1 cellular context compared by ENCODE assay signal in the genomic region with DNA sequence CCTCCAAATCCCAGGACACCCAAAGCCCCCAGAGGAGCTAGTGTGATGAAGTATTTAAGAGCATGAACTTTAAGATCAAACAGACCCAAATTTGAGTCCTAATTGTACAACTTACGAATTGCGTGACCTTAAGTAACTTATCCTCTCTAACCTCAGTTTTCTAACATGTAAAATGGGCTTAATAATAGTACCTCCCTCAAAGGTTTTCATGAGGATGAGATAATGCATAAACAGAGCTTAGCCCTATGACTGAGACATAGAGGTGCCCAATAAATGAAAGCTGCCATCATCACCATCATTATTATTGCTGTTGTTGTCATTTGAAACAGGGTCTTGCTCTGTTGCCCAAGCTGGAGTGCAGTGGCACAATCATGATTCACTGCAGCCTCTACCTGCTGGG.
TF ChIP-seq lines count a peak whose summit lies in the region.

No MANE protein-coding gene starts in this region.

TF ChIP-seq in HepG2, 621 proteins besides CTCF, POLR2A, EP300 and RAD21:
- no peak for TF ChIP-seq MYPOP (CRISPR knock-in tag; IDR thresholded peaks at IDR 0.05)
- TF ChIP-seq ZNF629 (CRISPR knock-in tag; conservative IDR thresholded peaks at IDR 0.05) = peak; percentile 59; the same call in 1 of the 2 replicates
- TF ChIP-seq RXRA (CRISPR knock-in tag; IDR thresholded peaks at IDR 0.05) = no peak
- TF ChIP-seq, protein P1, sequence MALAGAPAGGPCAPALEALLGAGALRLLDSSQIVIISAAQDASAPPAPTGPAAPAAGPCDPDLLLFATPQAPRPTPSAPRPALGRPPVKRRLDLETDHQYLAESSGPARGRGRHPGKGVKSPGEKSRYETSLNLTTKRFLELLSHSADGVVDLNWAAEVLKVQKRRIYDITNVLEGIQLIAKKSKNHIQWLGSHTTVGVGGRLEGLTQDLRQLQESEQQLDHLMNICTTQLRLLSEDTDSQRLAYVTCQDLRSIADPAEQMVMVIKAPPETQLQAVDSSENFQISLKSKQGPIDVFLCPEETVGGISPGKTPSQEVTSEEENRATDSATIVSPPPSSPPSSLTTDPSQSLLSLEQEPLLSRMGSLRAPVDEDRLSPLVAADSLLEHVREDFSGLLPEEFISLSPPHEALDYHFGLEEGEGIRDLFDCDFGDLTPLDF (CRISPR knock-in tag; IDR thresholded peaks at IDR 0.05) = no peak
- no peak for TF ChIP-seq ZNF788 (CRISPR knock-in tag; IDR thresholded peaks at IDR 0.05; ENCODE audit: borderline replicate concordance)
